In the genomic region with DNA sequence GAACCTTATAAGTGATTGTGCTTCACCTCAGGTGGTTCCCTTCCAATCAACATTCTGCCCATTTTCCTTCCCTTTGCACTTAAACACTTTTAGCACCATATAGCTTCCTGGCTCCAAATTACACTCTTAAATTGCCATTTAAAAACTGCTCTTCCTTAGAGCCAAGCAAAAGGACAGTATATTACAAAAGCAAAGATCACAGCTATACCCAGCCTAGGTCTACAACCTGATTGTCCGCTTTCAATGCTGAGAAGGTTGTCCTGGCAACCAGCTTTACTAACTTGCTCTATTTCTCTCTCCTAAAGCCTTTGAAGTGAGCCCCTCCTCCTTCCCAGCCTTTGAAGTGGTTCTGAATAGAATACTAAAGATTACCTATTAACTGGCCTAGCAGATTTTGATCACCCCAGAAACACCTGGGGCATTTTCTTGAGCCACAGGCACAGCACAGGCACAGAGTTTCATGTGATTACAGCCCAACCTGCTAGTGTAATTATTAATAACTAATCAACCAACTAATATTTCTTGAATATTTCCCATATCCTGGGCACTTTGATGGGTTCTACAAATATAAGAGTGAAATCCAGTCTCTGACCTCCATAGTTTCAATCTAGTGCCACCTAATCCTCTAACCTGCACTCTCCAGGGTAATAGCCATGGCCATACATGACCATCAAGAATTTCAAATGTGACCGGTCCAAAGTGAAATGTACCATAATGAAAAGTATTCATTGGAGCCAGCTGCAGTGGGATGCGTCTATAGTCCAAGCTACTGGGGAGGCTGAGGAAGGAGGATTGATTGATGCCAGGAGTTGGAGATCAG, we compare ENCODE assay signal across 1 cellular context.
A peak's percentile ranks its signal among the peaks of the same experiment; 100 is the strongest.
TF ChIP-seq lines count a peak whose summit lies in the region.

No MANE protein-coding gene starts in this region.

TF ChIP-seq in HepG2, 621 proteins besides CTCF, POLR2A, EP300 and RAD21 (continued from another document and continues in another):
- TF ChIP-seq, protein P1, sequence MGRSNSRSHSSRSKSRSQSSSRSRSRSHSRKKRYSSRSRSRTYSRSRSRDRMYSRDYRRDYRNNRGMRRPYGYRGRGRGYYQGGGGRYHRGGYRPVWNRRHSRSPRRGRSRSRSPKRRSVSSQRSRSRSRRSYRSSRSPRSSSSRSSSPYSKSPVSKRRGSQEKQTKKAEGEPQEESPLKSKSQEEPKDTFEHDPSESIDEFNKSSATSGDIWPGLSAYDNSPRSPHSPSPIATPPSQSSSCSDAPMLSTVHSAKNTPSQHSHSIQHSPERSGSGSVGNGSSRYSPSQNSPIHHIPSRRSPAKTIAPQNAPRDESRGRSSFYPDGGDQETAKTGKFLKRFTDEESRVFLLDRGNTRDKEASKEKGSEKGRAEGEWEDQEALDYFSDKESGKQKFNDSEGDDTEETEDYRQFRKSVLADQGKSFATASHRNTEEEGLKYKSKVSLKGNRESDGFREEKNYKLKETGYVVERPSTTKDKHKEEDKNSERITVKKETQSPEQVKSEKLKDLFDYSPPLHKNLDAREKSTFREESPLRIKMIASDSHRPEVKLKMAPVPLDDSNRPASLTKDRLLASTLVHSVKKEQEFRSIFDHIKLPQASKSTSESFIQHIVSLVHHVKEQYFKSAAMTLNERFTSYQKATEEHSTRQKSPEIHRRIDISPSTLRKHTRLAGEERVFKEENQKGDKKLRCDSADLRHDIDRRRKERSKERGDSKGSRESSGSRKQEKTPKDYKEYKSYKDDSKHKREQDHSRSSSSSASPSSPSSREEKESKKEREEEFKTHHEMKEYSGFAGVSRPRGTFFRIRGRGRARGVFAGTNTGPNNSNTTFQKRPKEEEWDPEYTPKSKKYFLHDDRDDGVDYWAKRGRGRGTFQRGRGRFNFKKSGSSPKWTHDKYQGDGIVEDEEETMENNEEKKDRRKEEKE (IDR thresholded peaks at IDR 0.05): no peak
- TF ChIP-seq, protein P2, sequence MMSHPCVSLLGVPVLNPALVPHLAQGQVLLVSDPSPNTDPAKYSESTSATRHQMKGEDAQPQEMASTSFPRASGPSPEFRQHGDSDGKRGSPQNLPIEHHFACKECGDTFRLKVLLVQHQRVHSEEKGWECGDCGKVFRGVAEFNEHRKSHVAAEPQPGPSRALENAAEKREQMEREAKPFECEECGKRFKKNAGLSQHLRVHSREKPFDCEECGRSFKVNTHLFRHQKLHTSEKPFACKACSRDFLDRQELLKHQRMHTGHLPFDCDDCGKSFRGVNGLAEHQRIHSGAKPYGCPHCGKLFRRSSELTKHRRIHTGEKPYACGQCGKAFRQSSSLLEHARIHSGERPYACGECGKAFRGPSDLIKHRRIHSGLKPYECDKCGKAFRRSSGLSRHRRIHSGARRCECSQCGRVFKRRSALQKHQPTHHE (CRISPR knock-in tag; IDR thresholded peaks at IDR 0.05; ENCODE audit: borderline replicate concordance): no peak
- TF ChIP-seq ELF4 (CRISPR knock-in tag; IDR thresholded peaks at IDR 0.05; ENCODE audit: borderline replicate concordance) (0 out of 2 replicates have a peak, but pooled peaks have one; percentile 46), AGO1 (IDR thresholded peaks at IDR 0.05; ENCODE audit: low read depth, low read length, poor library complexity, severe bottlenecking) (no peak), JUND (CRISPR knock-in tag; IDR thresholded peaks at IDR 0.05) (no peak), ZFP82 (CRISPR knock-in tag; IDR thresholded peaks at IDR 0.05; ENCODE audit: borderline replicate concordance) (no peak), NCOR1 (IDR thresholded peaks at IDR 0.05; ENCODE audit: borderline replicate concordance, low read length) (peak; percentile 96; the same call in 1 of the 2 replicates), POLR2AphosphoS5 (IDR thresholded peaks at IDR 0.05; ENCODE audit: low read depth, low read length) (peak; percentile 78), ZNF484 (CRISPR knock-in tag; IDR thresholded peaks at IDR 0.05; ENCODE audit: borderline replicate concordance, low read depth) (no peak), ZNF207 (IDR thresholded peaks at IDR 0.05; ENCODE audit: borderline replicate concordance) (no peak), ARNT2 (CRISPR knock-in tag; IDR thresholded peaks at IDR 0.05; ENCODE audit: low read depth) (no peak), AKAP8 (CRISPR knock-in tag; IDR thresholded peaks at IDR 0.05) (no peak), NR2C2 (CRISPR knock-in tag; IDR thresholded peaks at IDR 0.05; ENCODE audit: borderline replicate concordance) (no peak), ZNF180 (CRISPR knock-in tag; IDR thresholded peaks at IDR 0.05; ENCODE audit: borderline replicate concordance, low read depth) (no peak), ZNF83 (CRISPR knock-in tag; IDR thresholded peaks at IDR 0.05; ENCODE audit: borderline replicate concordance) (no peak), ZBTB42 (CRISPR knock-in tag; IDR thresholded peaks at IDR 0.05) (no peak), ZC3H4 (CRISPR knock-in tag; IDR thresholded peaks at IDR 0.05; ENCODE audit: borderline replicate concordance) (no peak), CAMTA2 (CRISPR knock-in tag; IDR thresholded peaks at IDR 0.05; ENCODE audit: borderline replicate concordance) (no peak), KAT7 (CRISPR knock-in tag; IDR thresholded peaks at IDR 0.05; ENCODE audit: borderline replicate concordance) (no peak), PCBP2 (optimal IDR thresholded peaks at IDR 0.05; ENCODE audit: low read depth, low read length, poor library complexity, severe bottlenecking) (no peak)
- TF ChIP-seq, protein P3, sequence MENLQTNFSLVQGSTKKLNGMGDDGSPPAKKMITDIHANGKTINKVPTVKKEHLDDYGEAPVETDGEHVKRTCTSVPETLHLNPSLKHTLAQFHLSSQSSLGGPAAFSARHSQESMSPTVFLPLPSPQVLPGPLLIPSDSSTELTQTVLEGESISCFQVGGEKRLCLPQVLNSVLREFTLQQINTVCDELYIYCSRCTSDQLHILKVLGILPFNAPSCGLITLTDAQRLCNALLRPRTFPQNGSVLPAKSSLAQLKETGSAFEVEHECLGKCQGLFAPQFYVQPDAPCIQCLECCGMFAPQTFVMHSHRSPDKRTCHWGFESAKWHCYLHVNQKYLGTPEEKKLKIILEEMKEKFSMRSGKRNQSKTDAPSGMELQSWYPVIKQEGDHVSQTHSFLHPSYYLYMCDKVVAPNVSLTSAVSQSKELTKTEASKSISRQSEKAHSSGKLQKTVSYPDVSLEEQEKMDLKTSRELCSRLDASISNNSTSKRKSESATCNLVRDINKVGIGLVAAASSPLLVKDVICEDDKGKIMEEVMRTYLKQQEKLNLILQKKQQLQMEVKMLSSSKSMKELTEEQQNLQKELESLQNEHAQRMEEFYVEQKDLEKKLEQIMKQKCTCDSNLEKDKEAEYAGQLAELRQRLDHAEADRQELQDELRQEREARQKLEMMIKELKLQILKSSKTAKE (CRISPR knock-in tag; IDR thresholded peaks at IDR 0.05; ENCODE audit: borderline replicate concordance): peak; percentile 29; the same call in 1 of the 2 replicates
- TF ChIP-seq, protein P4, sequence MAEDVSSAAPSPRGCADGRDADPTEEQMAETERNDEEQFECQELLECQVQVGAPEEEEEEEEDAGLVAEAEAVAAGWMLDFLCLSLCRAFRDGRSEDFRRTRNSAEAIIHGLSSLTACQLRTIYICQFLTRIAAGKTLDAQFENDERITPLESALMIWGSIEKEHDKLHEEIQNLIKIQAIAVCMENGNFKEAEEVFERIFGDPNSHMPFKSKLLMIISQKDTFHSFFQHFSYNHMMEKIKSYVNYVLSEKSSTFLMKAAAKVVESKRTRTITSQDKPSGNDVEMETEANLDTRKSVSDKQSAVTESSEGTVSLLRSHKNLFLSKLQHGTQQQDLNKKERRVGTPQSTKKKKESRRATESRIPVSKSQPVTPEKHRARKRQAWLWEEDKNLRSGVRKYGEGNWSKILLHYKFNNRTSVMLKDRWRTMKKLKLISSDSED (CRISPR knock-in tag; IDR thresholded peaks at IDR 0.05): no peak
- TF ChIP-seq, protein P5, sequence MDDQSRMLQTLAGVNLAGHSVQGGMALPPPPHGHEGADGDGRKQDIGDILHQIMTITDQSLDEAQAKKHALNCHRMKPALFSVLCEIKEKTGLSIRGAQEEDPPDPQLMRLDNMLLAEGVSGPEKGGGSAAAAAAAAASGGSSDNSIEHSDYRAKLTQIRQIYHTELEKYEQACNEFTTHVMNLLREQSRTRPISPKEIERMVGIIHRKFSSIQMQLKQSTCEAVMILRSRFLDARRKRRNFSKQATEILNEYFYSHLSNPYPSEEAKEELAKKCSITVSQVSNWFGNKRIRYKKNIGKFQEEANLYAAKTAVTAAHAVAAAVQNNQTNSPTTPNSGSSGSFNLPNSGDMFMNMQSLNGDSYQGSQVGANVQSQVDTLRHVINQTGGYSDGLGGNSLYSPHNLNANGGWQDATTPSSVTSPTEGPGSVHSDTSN (CRISPR knock-in tag; IDR thresholded peaks at IDR 0.05; ENCODE audit: borderline replicate concordance): no peak
- TF ChIP-seq, protein P6, sequence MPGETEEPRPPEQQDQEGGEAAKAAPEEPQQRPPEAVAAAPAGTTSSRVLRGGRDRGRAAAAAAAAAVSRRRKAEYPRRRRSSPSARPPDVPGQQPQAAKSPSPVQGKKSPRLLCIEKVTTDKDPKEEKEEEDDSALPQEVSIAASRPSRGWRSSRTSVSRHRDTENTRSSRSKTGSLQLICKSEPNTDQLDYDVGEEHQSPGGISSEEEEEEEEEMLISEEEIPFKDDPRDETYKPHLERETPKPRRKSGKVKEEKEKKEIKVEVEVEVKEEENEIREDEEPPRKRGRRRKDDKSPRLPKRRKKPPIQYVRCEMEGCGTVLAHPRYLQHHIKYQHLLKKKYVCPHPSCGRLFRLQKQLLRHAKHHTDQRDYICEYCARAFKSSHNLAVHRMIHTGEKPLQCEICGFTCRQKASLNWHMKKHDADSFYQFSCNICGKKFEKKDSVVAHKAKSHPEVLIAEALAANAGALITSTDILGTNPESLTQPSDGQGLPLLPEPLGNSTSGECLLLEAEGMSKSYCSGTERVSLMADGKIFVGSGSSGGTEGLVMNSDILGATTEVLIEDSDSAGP (CRISPR knock-in tag; IDR thresholded peaks at IDR 0.05; ENCODE audit: borderline replicate concordance): no peak
- TF ChIP-seq, protein P7, sequence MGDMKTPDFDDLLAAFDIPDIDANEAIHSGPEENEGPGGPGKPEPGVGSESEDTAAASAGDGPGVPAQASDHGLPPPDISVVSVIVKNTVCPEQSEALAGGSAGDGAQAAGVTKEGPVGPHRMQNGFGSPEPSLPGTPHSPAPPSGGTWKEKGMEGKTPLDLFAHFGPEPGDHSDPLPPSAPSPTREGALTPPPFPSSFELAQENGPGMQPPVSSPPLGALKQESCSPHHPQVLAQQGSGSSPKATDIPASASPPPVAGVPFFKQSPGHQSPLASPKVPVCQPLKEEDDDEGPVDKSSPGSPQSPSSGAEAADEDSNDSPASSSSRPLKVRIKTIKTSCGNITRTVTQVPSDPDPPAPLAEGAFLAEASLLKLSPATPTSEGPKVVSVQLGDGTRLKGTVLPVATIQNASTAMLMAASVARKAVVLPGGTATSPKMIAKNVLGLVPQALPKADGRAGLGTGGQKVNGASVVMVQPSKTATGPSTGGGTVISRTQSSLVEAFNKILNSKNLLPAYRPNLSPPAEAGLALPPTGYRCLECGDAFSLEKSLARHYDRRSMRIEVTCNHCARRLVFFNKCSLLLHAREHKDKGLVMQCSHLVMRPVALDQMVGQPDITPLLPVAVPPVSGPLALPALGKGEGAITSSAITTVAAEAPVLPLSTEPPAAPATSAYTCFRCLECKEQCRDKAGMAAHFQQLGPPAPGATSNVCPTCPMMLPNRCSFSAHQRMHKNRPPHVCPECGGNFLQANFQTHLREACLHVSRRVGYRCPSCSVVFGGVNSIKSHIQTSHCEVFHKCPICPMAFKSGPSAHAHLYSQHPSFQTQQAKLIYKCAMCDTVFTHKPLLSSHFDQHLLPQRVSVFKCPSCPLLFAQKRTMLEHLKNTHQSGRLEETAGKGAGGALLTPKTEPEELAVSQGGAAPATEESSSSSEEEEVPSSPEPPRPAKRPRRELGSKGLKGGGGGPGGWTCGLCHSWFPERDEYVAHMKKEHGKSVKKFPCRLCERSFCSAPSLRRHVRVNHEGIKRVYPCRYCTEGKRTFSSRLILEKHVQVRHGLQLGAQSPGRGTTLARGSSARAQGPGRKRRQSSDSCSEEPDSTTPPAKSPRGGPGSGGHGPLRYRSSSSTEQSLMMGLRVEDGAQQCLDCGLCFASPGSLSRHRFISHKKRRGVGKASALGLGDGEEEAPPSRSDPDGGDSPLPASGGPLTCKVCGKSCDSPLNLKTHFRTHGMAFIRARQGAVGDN (CRISPR knock-in tag; IDR thresholded peaks at IDR 0.05): no peak
- TF ChIP-seq, protein P8, sequence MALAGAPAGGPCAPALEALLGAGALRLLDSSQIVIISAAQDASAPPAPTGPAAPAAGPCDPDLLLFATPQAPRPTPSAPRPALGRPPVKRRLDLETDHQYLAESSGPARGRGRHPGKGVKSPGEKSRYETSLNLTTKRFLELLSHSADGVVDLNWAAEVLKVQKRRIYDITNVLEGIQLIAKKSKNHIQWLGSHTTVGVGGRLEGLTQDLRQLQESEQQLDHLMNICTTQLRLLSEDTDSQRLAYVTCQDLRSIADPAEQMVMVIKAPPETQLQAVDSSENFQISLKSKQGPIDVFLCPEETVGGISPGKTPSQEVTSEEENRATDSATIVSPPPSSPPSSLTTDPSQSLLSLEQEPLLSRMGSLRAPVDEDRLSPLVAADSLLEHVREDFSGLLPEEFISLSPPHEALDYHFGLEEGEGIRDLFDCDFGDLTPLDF (CRISPR knock-in tag; IDR thresholded peaks at IDR 0.05): no peak
- TF ChIP-seq, protein P9, sequence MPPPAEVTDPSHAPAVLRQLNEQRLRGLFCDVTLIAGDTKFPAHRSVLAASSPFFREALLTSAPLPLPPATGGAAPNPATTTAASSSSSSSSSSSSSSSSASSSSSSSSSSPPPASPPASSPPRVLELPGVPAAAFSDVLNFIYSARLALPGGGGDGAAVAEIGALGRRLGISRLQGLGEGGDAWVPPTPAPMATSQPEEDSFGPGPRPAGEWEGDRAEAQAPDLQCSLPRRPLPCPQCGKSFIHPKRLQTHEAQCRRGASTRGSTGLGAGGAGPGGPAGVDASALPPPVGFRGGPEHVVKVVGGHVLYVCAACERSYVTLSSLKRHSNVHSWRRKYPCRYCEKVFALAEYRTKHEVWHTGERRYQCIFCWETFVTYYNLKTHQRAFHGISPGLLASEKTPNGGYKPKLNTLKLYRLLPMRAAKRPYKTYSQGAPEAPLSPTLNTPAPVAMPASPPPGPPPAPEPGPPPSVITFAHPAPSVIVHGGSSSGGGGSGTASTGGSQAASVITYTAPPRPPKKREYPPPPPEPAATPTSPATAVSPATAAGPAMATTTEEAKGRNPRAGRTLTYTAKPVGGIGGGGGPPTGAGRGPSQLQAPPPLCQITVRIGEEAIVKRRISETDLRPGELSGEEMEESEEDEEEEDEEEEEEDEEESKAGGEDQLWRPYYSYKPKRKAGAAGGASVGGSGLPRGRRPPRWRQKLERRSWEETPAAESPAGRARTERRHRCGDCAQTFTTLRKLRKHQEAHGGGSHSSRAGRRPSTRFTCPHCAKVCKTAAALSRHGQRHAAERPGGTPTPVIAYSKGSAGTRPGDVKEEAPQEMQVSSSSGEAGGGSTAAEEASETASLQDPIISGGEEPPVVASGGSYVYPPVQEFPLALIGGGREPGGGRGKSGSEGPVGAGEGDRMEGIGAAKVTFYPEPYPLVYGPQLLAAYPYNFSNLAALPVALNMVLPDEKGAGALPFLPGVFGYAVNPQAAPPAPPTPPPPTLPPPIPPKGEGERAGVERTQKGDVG (CRISPR knock-in tag; IDR thresholded peaks at IDR 0.05; ENCODE audit: borderline replicate concordance): no peak
- TF ChIP-seq, protein P10, sequence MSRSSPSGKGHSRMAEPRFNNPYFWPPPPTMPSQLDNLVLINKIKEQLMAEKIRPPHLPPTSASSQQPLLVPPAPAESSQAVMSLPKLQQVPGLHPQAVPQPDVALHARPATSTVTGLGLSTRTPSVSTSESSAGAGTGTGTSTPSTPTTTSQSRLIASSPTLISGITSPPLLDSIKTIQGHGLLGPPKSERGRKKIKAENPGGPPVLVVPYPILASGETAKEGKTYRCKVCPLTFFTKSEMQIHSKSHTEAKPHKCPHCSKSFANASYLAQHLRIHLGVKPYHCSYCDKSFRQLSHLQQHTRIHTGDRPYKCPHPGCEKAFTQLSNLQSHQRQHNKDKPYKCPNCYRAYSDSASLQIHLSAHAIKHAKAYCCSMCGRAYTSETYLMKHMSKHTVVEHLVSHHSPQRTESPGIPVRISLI (CRISPR knock-in tag; IDR thresholded peaks at IDR 0.05; ENCODE audit: borderline replicate concordance): no peak
